ENCODE assay signal across 13 cellular contexts in the genomic region with DNA sequence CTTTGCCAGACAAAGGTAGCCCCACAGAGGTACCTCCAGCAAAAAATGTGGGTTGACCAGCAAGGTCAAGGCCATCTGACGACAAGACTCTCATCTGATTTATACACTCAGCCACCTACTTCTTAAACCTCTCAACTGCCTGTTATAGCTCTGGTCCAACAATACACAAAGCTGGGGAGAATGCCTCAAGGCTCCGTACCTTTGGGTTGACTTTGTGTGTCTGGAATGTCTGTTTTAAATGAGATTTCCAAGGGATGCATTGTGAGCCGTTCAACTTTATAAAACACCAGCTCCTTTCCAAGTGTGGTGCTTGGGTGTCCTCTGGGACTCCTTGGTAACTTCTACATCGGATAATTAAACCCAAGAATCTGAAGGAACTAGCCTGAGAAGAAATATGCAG.
DNase-seq lines count a peak whose midpoint lies in the region; ATAC-seq and TF ChIP-seq lines count a peak whose summit lies in the region.
"Had no signal": no experiment of that assay in that cellular context is flagged by ENCODE, and none has a peak within 500 bp of the region (broad histone marks: within the 10 kb centered on the region; RNA-seq: fewer than 3 reads in every experiment).

No MANE protein-coding gene starts in this region.

- no peaks in the 10 kb centered on the region for H3K79me2 ChIP-seq in GM23338 (replicated peaks; ENCODE audit: insufficient read depth)

- H3K4me1 Mint-ChIP-seq in GM23338 (no peaks in the 10 kb centered on the region), immature natural killer cell (no peaks in the 10 kb centered on the region)

- DNase-seq in GM23338 (ENCODE audit: low spot score): no peak
- DNase-seq in astrocyte of the hippocampus (ENCODE audit: low read depth, low spot score): peak; percentile 44
- peak; percentile 19 for DNase-seq in left kidney (ENCODE audit: low read depth, low spot score)
- no peak for DNase-seq in GM03348 (ENCODE audit: low spot score)
- no peak for DNase-seq in left ventricle myocardium inferior
- DNase-seq in immature natural killer cell: no peak
- DNase-seq: ACHN; AML-193; Caco-2; CD4-positive, alpha-beta T cell; GDM1 had no signal

- no peaks in the 10 kb centered on the region for H3K36me3 Mint-ChIP-seq in GM23338 (ENCODE audit: low read depth)
- H3K36me3 Mint-ChIP-seq in immature natural killer cell: no peaks in the 10 kb centered on the region

- H3K4me2 ChIP-seq in GM23338: no peak overlapping the region

- no peak for ATAC-seq in GM23338

- no peak overlapping the region for H3K27ac Mint-ChIP-seq in GM23338
- no peak overlapping the region for H3K27ac Mint-ChIP-seq in immature natural killer cell
- H3K27ac Mint-ChIP-seq: CD4-positive, alpha-beta T cell had no signal

- H3K27me3 Mint-ChIP-seq in GM23338 (ENCODE audit: insufficient read depth, low read depth, poor library complexity) (no peaks in the 10 kb centered on the region), immature natural killer cell (ENCODE audit: low read depth in 3 of 3) (peaks cover 0 to 5% (median 2%) of the 10 kb centered on the region in 3 donors)
- H3K27me3 Mint-ChIP-seq: CD4-positive, alpha-beta T cell had no signal

- no peak overlapping the region for H3K4me3 Mint-ChIP-seq in GM23338
- H3K4me3 Mint-ChIP-seq in immature natural killer cell: no peak overlapping the region
- H3K4me3 Mint-ChIP-seq: CD4-positive, alpha-beta T cell had no signal

- H4K20me1 ChIP-seq in GM23338 (replicated peaks; ENCODE audit: insufficient read depth): no peaks in the 10 kb centered on the region

- H2AFZ ChIP-seq in GM23338: peak overlapping the region; percentile 83; the same call in 1 of the 2 replicates

- H3K9me3 Mint-ChIP-seq in GM23338 (no peaks in the 10 kb centered on the region), immature natural killer cell (no peaks in the 10 kb centered on the region)
- H3K9me3 Mint-ChIP-seq: CD4-positive, alpha-beta T cell had no signal

- TF ChIP-seq CTCF in GM23338 (conservative IDR thresholded peaks at IDR 0.05; ENCODE audit: low read depth in 2 of 2) (no peak), left ventricle myocardium inferior (IDR thresholded peaks at IDR 0.05; ENCODE audit: borderline replicate concordance) (no peak)

- H3K9me2 ChIP-seq in GM23338 (ENCODE audit: insufficient read depth): no peaks in the 10 kb centered on the region

- H3K36me3 ChIP-seq in GM23338 (ENCODE audit: insufficient read depth) (no peaks in the 10 kb centered on the region), left ventricle myocardium inferior (no peaks in the 10 kb centered on the region)
- H3K36me3 ChIP-seq: HAP-1 had no signal

- no peaks in the 10 kb centered on the region for H3F3A ChIP-seq in GM23338 (replicated peaks; ENCODE audit: low read depth)

- H3K9me3 ChIP-seq in left ventricle myocardium inferior (replicated peaks): no peaks in the 10 kb centered on the region
- H3K9me3 ChIP-seq: Caco-2, HAP-1 had no signal

- H3K27ac ChIP-seq in GM23338 (ENCODE audit: low read depth): no peak overlapping the region
- H3K27ac ChIP-seq in left ventricle myocardium inferior (replicated peaks): no peak overlapping the region
- H3K27ac ChIP-seq: C4-2B had no signal

- H3K27me3 ChIP-seq in GM23338 (ENCODE audit: insufficient read depth) (no peaks in the 10 kb centered on the region), left ventricle myocardium inferior (ENCODE audit: low read depth) (no peaks in the 10 kb centered on the region)

- intact Hi-C loops in left ventricle myocardium inferior (cut with micrococcal nuclease): no loop called here

- no peak overlapping the region for H3K4me3 ChIP-seq in GM23338
- H3K4me3 ChIP-seq in left ventricle myocardium inferior: no peak overlapping the region
- H3K4me3 ChIP-seq: HAP-1 had no signal

- no peaks in the 10 kb centered on the region for H3K4me1 ChIP-seq in GM23338 (ENCODE audit: insufficient read depth)
- no peaks in the 10 kb centered on the region for H3K4me1 ChIP-seq in left ventricle myocardium inferior
- H3K4me1 ChIP-seq: Caco-2, HAP-1 had no signal

TF ChIP-seq in GM23338, 12 proteins besides CTCF, POLR2A, EP300 and RAD21 (continues in another document):
- TF ChIP-seq, protein P1, sequence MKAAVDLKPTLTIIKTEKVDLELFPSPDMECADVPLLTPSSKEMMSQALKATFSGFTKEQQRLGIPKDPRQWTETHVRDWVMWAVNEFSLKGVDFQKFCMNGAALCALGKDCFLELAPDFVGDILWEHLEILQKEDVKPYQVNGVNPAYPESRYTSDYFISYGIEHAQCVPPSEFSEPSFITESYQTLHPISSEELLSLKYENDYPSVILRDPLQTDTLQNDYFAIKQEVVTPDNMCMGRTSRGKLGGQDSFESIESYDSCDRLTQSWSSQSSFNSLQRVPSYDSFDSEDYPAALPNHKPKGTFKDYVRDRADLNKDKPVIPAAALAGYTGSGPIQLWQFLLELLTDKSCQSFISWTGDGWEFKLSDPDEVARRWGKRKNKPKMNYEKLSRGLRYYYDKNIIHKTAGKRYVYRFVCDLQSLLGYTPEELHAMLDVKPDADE (IDR thresholded peaks at IDR 0.05): no peak
- TF ChIP-seq POLR2AphosphoS5 (IDR thresholded peaks at IDR 0.05; ENCODE audit: low read depth) (no peak), ZNF114 (CRISPR knock-in tag; IDR thresholded peaks at IDR 0.05) (no peak), JUNB (IDR thresholded peaks at IDR 0.05; ENCODE audit: unreplicated experiment) (no peak), EZH2phosphoT487 (IDR thresholded peaks at IDR 0.05; ENCODE audit: unreplicated experiment) (no peak), ZNF331 (CRISPR knock-in tag; IDR thresholded peaks at IDR 0.05; ENCODE audit: low read depth) (no peak), STAT1 (IDR thresholded peaks at IDR 0.05; ENCODE audit: unreplicated experiment) (no peak), EZH2 (IDR thresholded peaks at IDR 0.05; ENCODE audit: low read depth, unreplicated experiment) (no peak)
- TF ChIP-seq, protein P2, sequence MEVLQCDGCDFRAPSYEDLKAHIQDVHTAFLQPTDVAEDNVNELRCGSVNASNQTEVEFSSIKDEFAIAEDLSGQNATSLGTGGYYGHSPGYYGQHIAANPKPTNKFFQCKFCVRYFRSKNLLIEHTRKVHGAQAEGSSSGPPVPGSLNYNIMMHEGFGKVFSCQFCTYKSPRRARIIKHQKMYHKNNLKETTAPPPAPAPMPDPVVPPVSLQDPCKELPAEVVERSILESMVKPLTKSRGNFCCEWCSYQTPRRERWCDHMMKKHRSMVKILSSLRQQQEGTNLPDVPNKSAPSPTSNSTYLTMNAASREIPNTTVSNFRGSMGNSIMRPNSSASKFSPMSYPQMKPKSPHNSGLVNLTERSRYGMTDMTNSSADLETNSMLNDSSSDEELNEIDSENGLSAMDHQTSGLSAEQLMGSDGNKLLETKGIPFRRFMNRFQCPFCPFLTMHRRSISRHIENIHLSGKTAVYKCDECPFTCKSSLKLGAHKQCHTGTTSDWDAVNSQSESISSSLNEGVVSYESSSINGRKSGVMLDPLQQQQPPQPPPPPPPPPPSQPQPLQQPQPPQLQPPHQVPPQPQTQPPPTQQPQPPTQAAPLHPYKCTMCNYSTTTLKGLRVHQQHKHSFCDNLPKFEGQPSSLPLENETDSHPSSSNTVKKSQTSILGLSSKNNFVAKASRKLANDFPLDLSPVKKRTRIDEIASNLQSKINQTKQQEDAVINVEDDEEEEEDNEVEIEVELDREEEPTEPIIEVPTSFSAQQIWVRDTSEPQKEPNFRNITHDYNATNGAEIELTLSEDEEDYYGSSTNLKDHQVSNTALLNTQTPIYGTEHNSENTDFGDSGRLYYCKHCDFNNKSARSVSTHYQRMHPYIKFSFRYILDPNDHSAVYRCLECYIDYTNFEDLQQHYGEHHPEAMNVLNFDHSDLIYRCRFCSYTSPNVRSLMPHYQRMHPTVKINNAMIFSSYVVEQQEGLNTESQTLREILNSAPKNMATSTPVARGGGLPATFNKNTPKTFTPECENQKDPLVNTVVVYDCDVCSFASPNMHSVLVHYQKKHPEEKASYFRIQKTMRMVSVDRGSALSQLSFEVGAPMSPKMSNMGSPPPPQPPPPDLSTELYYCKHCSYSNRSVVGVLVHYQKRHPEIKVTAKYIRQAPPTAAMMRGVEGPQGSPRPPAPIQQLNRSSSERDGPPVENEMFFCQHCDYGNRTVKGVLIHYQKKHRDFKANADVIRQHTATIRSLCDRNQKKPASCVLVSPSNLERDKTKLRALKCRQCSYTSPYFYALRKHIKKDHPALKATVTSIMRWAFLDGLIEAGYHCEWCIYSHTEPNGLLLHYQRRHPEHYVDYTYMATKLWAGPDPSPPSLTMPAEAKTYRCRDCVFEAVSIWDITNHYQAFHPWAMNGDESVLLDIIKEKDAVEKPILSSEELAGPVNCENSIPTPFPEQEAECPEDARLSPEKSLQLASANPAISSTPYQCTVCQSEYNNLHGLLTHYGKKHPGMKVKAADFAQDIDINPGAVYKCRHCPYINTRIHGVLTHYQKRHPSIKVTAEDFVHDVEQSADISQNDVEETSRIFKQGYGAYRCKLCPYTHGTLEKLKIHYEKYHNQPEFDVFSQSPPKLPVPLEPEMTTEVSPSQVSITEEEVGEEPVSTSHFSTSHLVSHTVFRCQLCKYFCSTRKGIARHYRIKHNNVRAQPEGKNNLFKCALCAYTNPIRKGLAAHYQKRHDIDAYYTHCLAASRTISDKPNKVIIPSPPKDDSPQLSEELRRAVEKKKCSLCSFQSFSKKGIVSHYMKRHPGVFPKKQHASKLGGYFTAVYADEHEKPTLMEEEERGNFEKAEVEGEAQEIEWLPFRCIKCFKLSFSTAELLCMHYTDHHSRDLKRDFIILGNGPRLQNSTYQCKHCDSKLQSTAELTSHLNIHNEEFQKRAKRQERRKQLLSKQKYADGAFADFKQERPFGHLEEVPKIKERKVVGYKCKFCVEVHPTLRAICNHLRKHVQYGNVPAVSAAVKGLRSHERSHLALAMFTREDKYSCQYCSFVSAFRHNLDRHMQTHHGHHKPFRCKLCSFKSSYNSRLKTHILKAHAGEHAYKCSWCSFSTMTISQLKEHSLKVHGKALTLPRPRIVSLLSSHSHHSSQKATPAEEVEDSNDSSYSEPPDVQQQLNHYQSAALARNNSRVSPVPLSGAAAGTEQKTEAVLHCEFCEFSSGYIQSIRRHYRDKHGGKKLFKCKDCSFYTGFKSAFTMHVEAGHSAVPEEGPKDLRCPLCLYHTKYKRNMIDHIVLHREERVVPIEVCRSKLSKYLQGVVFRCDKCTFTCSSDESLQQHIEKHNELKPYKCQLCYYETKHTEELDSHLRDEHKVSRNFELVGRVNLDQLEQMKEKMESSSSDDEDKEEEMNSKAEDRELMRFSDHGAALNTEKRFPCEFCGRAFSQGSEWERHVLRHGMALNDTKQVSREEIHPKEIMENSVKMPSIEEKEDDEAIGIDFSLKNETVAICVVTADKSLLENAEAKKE (CRISPR knock-in tag; IDR thresholded peaks at IDR 0.05): no peak

Comparison
In these comparisons a context has a peak if more than half of its experiments do, and no peak if none do; other contexts are left out.
1. DNase-seq: peak in astrocyte of the hippocampus (single experiment) and left kidney (single experiment); none in GM23338 (single experiment), GM03348 (single experiment), left ventricle myocardium inferior (single experiment) and immature natural killer cell (0 of 3).